17 cellular contexts compared by ENCODE assay signal in genomic region chr9:14560194-14560593, GRCh38.
DNase-seq lines count a peak whose midpoint lies in the region; ATAC-seq and TF ChIP-seq lines count a peak whose summit lies in the region.
"Had no signal": no experiment of that assay in that cellular context is flagged by ENCODE, and none has a peak within 500 bp of the region (broad histone marks: within the 10 kb centered on the region; RNA-seq: fewer than 3 reads in every experiment).

No MANE protein-coding gene starts in this region.

- H3K4me1 ChIP-seq in GM23338 (ENCODE audit: insufficient read depth), result peaks cover 11% of the 10 kb centered on the region
- H3K4me1 ChIP-seq: esophagus squamous epithelium, right atrium auricular region, transverse colon had no signal

- intact Hi-C loops in activated CD4-positive, alpha-beta memory T cell treated with anti-CD3 and anti-CD28 coated beads for 36 hours (cut with micrococcal nuclease), result no loop called here

- H3K4me3 ChIP-seq in GM23338, result no peak overlapping the region
- H3K4me3 ChIP-seq: esophagus squamous epithelium, neural progenitor cell, right atrium auricular region, transverse colon had no signal

- H2AFZ ChIP-seq in GM23338, result no peak overlapping the region
- H2AFZ ChIP-seq: neural progenitor cell had no signal

- no peak for TF ChIP-seq CTCF in GM23338 (conservative IDR thresholded peaks at IDR 0.05; ENCODE audit: low read depth in 2 of 2)

- peak; percentile 54 for ATAC-seq in GM19455 (IDR thresholded peaks at IDR 0.05; ENCODE audit: unreplicated experiment)
- peak; percentile 77 for ATAC-seq in HG02938 (IDR thresholded peaks at IDR 0.05; ENCODE audit: unreplicated experiment)
- no peak for ATAC-seq in HG02623 (IDR thresholded peaks at IDR 0.05; ENCODE audit: unreplicated experiment)
- no peak for ATAC-seq in GM23338

- H3K36me3 ChIP-seq in GM23338 (ENCODE audit: insufficient read depth), result no peaks in the 10 kb centered on the region
- H3K36me3 ChIP-seq: esophagus squamous epithelium, neural progenitor cell, right atrium auricular region, transverse colon had no signal

- no peaks in the 10 kb centered on the region for H4K20me1 ChIP-seq in GM23338 (replicated peaks; ENCODE audit: insufficient read depth)

- peak; percentile 42 for DNase-seq in activated CD4-positive, alpha-beta memory T cell treated with anti-CD3 and anti-CD28 coated beads for 36 hours
- DNase-seq in activated CD4-positive, alpha-beta memory T cell treated with anti-CD3 and anti-CD28 coated beads, Interleukin-2, amount 10 ng/mL, durations not matched to agents 7 days and 5 days, result no peak
- peak; percentile 24 to 29 for DNase-seq in activated T-cell treated with anti-CD3 and anti-CD28 coated beads, Interleukin-2, amount 50 U/mL, for 48 hours
- no peak for DNase-seq in hippocampal formation (lab: John Stamatoyannopoulos, UW)
- no peak for DNase-seq in GM23338 (ENCODE audit: low spot score)
- DNase-seq: activated effector memory CD4-positive, alpha-beta T cell treated with Interleukin-2 at 50 U/mL for 16 hours; esophagus squamous epithelium; head of caudate nucleus; transverse colon had no signal

- POLR2A ChIA-PET in activated CD4-positive, alpha-beta memory T cell treated with anti-CD3 and anti-CD28 coated beads for 36 hours (lab: Charles Lee), result no interaction called here
- POLR2A ChIA-PET in activated CD4-positive, alpha-beta memory T cell treated with anti-CD3 and anti-CD28 coated beads, Interleukin-2, amount 10 ng/mL, durations not matched to agents 7 days and 5 days (lab: Charles Lee), result no interaction called here

- no peak overlapping the region for H3K27ac ChIP-seq in GM23338 (ENCODE audit: low read depth)
- H3K27ac ChIP-seq: esophagus squamous epithelium, neural progenitor cell, right atrium auricular region, transverse colon had no signal

- H3K27me3 Mint-ChIP-seq in activated CD4-positive, alpha-beta memory T cell treated with anti-CD3 and anti-CD28 coated beads for 36 hours, result no peaks in the 10 kb centered on the region
- peaks cover 4% of the 10 kb centered on the region for H3K27me3 Mint-ChIP-seq in activated CD4-positive, alpha-beta memory T cell treated with anti-CD3 and anti-CD28 coated beads, Interleukin-2, amount 10 ng/mL, durations not matched to agents 7 days and 5 days
- no peaks in the 10 kb centered on the region for H3K27me3 Mint-ChIP-seq in GM23338 (ENCODE audit: insufficient read depth, low read depth, poor library complexity)
- H3K27me3 Mint-ChIP-seq: dendritic cell treated with granulocyte-macrophage colony-stimulating factor and Interleukin-4, amounts not matched to agents 40 ng/mL and 50 ng/mL, for 4 days had no signal

- H3K79me2 ChIP-seq in GM23338 (replicated peaks; ENCODE audit: insufficient read depth), result no peaks in the 10 kb centered on the region

- CTCF ChIA-PET in activated CD4-positive, alpha-beta memory T cell treated with anti-CD3 and anti-CD28 coated beads for 36 hours (lab: Charles Lee), result no interaction called here
- CTCF ChIA-PET in activated CD4-positive, alpha-beta memory T cell treated with anti-CD3 and anti-CD28 coated beads, Interleukin-2, amount 10 ng/mL, durations not matched to agents 7 days and 5 days (lab: Charles Lee), result no interaction called here

- H3K27ac Mint-ChIP-seq in activated CD4-positive, alpha-beta memory T cell treated with anti-CD3 and anti-CD28 coated beads for 36 hours, result no peak overlapping the region
- H3K27ac Mint-ChIP-seq in activated CD4-positive, alpha-beta memory T cell treated with anti-CD3 and anti-CD28 coated beads, Interleukin-2, amount 10 ng/mL, durations not matched to agents 7 days and 5 days, result no peak overlapping the region
- H3K27ac Mint-ChIP-seq in GM23338, result no peak overlapping the region
- H3K27ac Mint-ChIP-seq: CD4-positive, CD25-positive, alpha-beta regulatory T cell; dendritic cell treated with granulocyte-macrophage colony-stimulating factor and Interleukin-4, amounts not matched to agents 40 ng/mL and 50 ng/mL, for 4 days; neural progenitor cell; T-helper 1 cell treated with Interleukin-12 subunit alpha and Interleukin-12 subunit beta and Interleukin-4 antibody, amounts not matched to agents 30 μg/mL and 1 μg/mL, for 36 hours had no signal

- H3K4me1 Mint-ChIP-seq in activated CD4-positive, alpha-beta memory T cell treated with anti-CD3 and anti-CD28 coated beads for 36 hours (ENCODE audit: low read depth), result peaks cover 8% of the 10 kb centered on the region
- peaks cover 2% of the 10 kb centered on the region for H3K4me1 Mint-ChIP-seq in activated CD4-positive, alpha-beta memory T cell treated with anti-CD3 and anti-CD28 coated beads, Interleukin-2, amount 10 ng/mL, durations not matched to agents 7 days and 5 days
- H3K4me1 Mint-ChIP-seq in GM23338, result peaks cover 18% of the 10 kb centered on the region

- no peak overlapping the region for H3K4me2 ChIP-seq in GM23338
- H3K4me2 ChIP-seq: neural progenitor cell had no signal

- peaks cover 2% of the 10 kb centered on the region for H3K36me3 Mint-ChIP-seq in activated CD4-positive, alpha-beta memory T cell treated with anti-CD3 and anti-CD28 coated beads for 36 hours
- no peaks in the 10 kb centered on the region for H3K36me3 Mint-ChIP-seq in activated CD4-positive, alpha-beta memory T cell treated with anti-CD3 and anti-CD28 coated beads, Interleukin-2, amount 10 ng/mL, durations not matched to agents 7 days and 5 days (ENCODE audit: low read depth)
- no peaks in the 10 kb centered on the region for H3K36me3 Mint-ChIP-seq in GM23338 (ENCODE audit: low read depth)
- H3K36me3 Mint-ChIP-seq: CD4-positive, CD25-positive, alpha-beta regulatory T cell; neural progenitor cell had no signal

- no peaks in the 10 kb centered on the region for H3F3A ChIP-seq in GM23338 (replicated peaks; ENCODE audit: low read depth)

- peaks cover 7% of the 10 kb centered on the region; the same call in 1 of the 2 replicates for H3K9me2 ChIP-seq in GM23338 (ENCODE audit: insufficient read depth)

- H3K27me3 ChIP-seq in GM23338 (ENCODE audit: insufficient read depth), result no peaks in the 10 kb centered on the region
- H3K27me3 ChIP-seq: esophagus squamous epithelium, neural progenitor cell, right atrium auricular region, transverse colon had no signal

- peaks cover 5% of the 10 kb centered on the region for H3K9me3 Mint-ChIP-seq in activated CD4-positive, alpha-beta memory T cell treated with anti-CD3 and anti-CD28 coated beads for 36 hours
- H3K9me3 Mint-ChIP-seq in activated CD4-positive, alpha-beta memory T cell treated with anti-CD3 and anti-CD28 coated beads, Interleukin-2, amount 10 ng/mL, durations not matched to agents 7 days and 5 days, result no peaks in the 10 kb centered on the region
- H3K9me3 Mint-ChIP-seq in GM23338, result no peaks in the 10 kb centered on the region; the same call in 2 of the 3 replicates
- H3K9me3 Mint-ChIP-seq: neural progenitor cell had no signal

- no peak overlapping the region for H3K4me3 Mint-ChIP-seq in activated CD4-positive, alpha-beta memory T cell treated with anti-CD3 and anti-CD28 coated beads for 36 hours
- no peak overlapping the region for H3K4me3 Mint-ChIP-seq in activated CD4-positive, alpha-beta memory T cell treated with anti-CD3 and anti-CD28 coated beads, Interleukin-2, amount 10 ng/mL, durations not matched to agents 7 days and 5 days
- no peak overlapping the region for H3K4me3 Mint-ChIP-seq in GM23338
- H3K4me3 Mint-ChIP-seq: CD4-positive, CD25-positive, alpha-beta regulatory T cell; dendritic cell treated with granulocyte-macrophage colony-stimulating factor and Interleukin-4, amounts not matched to agents 40 ng/mL and 50 ng/mL, for 4 days; neural progenitor cell; T-helper 1 cell treated with Interleukin-12 subunit alpha and Interleukin-12 subunit beta and Interleukin-4 antibody, amounts not matched to agents 30 μg/mL and 1 μg/mL, for 36 hours had no signal

TF ChIP-seq in GM23338, 12 proteins besides CTCF, POLR2A, EP300 and RAD21:
- no peak for TF ChIP-seq ZNF331 (CRISPR knock-in tag; IDR thresholded peaks at IDR 0.05; ENCODE audit: low read depth)
- no peak for TF ChIP-seq NANOG (IDR thresholded peaks at IDR 0.05; ENCODE audit: borderline replicate concordance)

Comparison
In these comparisons a context has a peak if more than half of its experiments do, and no peak if none do; other contexts are left out.
1. DNase-seq: peak in activated CD4-positive, alpha-beta memory T cell treated with anti-CD3 and anti-CD28 coated beads for 36 hours (single experiment) and activated T-cell treated with anti-CD3 and anti-CD28 coated beads, Interleukin-2, amount 50 U/mL, for 48 hours (2 of 2); none in activated CD4-positive, alpha-beta memory T cell treated with anti-CD3 and anti-CD28 coated beads, Interleukin-2, amount 10 ng/mL, durations not matched to agents 7 days and 5 days (single experiment), hippocampal formation (0 of 2) and GM23338 (single experiment).
2. ATAC-seq: peak in GM19455 (single experiment) and HG02938 (single experiment); none in HG02623 (single experiment) and GM23338 (single experiment).